ENCODE assay signal across 13 cellular contexts in genomic region chr9:115923903-115924668, GRCh38.
DNase-seq lines count a peak whose midpoint lies in the region; ATAC-seq and TF ChIP-seq lines count a peak whose summit lies in the region.
"Had no signal": no experiment of that assay in that cellular context is flagged by ENCODE, and none has a peak within 500 bp of the region (broad histone marks: within the 10 kb centered on the region; RNA-seq: fewer than 3 reads in every experiment).

No MANE protein-coding gene starts in this region.

- CTCF ChIA-PET in naive thymus-derived CD4-positive, alpha-beta T cell (lab: Charles Lee) = interaction anchor here (0.6 kb wide), 1 partner anchor 10 kb away, joined by 3 read pairs; no protein-coding TSS in a partner anchor
- CTCF ChIA-PET in activated naive CD4-positive, alpha-beta T cell treated with anti-CD3 and anti-CD28 coated beads, Interleukin-2, amount 10 ng/mL, durations not matched to agents 7 days and 5 days (lab: Charles Lee) = no interaction called here

- DNase-seq in Right ventricle myocardium superior = peak; percentile 31
- no peak for DNase-seq in cardiac septum (ENCODE audit: low spot score)
- DNase-seq in astrocyte of the spinal cord (ENCODE audit: low read depth, low spot score) = peak; percentile 89
- peak; percentile 16 for DNase-seq in kidney tubule cell (ENCODE audit: low spot score)
- DNase-seq in naive thymus-derived CD4-positive, alpha-beta T cell = no peak
- DNase-seq in activated naive CD4-positive, alpha-beta T cell treated with anti-CD3 and anti-CD28 coated beads, Interleukin-2, amount 10 ng/mL, durations not matched to agents 7 days and 5 days = no peak
- DNase-seq in SIG-M5 (lab: John Stamatoyannopoulos, UW) = no peak
- DNase-seq: activated naive CD8-positive, alpha-beta T cell treated with anti-CD3 and anti-CD28 coated beads, Interleukin-2, amount 10 ng/mL, durations not matched to agents 7 days and 5 days; stimulated activated CD4-positive, alpha-beta T cell treated with anti-CD3 and anti-CD28 coated beads, Interleukin-1b, Interleukin-23, amount 100 ng/mL, for 48 hours; stomach had no signal

- no peak overlapping the region for H3K27ac ChIP-seq in naive thymus-derived CD4-positive, alpha-beta T cell (ENCODE audit: low read depth, low read length)
- H3K27ac ChIP-seq: neutrophil, stomach had no signal

- ATAC-seq in Right ventricle myocardium superior (ENCODE audit: poor library complexity) (peak; percentile 95), GM18498 (IDR thresholded peaks at IDR 0.05; ENCODE audit: unreplicated experiment) (no peak)
- ATAC-seq in naive thymus-derived CD4-positive, alpha-beta T cell = no peak

- H3K4me3 Mint-ChIP-seq in naive thymus-derived CD4-positive, alpha-beta T cell = no peak overlapping the region
- no peak overlapping the region for H3K4me3 Mint-ChIP-seq in activated naive CD4-positive, alpha-beta T cell treated with anti-CD3 and anti-CD28 coated beads, Interleukin-2, amount 10 ng/mL, durations not matched to agents 7 days and 5 days
- H3K4me3 Mint-ChIP-seq: activated naive CD8-positive, alpha-beta T cell treated with anti-CD3 and anti-CD28 coated beads, Interleukin-2, amount 10 ng/mL, durations not matched to agents 7 days and 5 days; T-helper 2 cell treated with Interferon-gamma antibody and Interleukin-4, amounts not matched to agents 5 μg/mL and 100 μg/mL, for 36 hours had no signal

- no peak overlapping the region for H3K27ac Mint-ChIP-seq in naive thymus-derived CD4-positive, alpha-beta T cell
- no peak overlapping the region for H3K27ac Mint-ChIP-seq in activated naive CD4-positive, alpha-beta T cell treated with anti-CD3 and anti-CD28 coated beads, Interleukin-2, amount 10 ng/mL, durations not matched to agents 7 days and 5 days
- H3K27ac Mint-ChIP-seq: activated naive CD8-positive, alpha-beta T cell treated with anti-CD3 and anti-CD28 coated beads, Interleukin-2, amount 10 ng/mL, durations not matched to agents 7 days and 5 days; T-helper 2 cell treated with Interferon-gamma antibody and Interleukin-4, amounts not matched to agents 5 μg/mL and 100 μg/mL, for 36 hours had no signal

- peaks cover 2 to 31% (median 6%) of the 10 kb centered on the region in 11 donors for H3K9me3 Mint-ChIP-seq in naive thymus-derived CD4-positive, alpha-beta T cell
- peaks cover 5% of the 10 kb centered on the region for H3K9me3 Mint-ChIP-seq in activated naive CD4-positive, alpha-beta T cell treated with anti-CD3 and anti-CD28 coated beads, Interleukin-2, amount 10 ng/mL, durations not matched to agents 7 days and 5 days

- no peaks in the 10 kb centered on the region for H3K36me3 ChIP-seq in naive thymus-derived CD4-positive, alpha-beta T cell (ENCODE audit: control insufficient read depth in 2 of 3, insufficient read depth in 3 of 3, low read length in 3 of 3)
- H3K36me3 ChIP-seq: neutrophil, stomach had no signal

- peaks cover 0 to 5% (median 0%) of the 10 kb centered on the region in 7 donors for H3K4me1 Mint-ChIP-seq in naive thymus-derived CD4-positive, alpha-beta T cell
- H3K4me1 Mint-ChIP-seq in activated naive CD4-positive, alpha-beta T cell treated with anti-CD3 and anti-CD28 coated beads, Interleukin-2, amount 10 ng/mL, durations not matched to agents 7 days and 5 days = no peaks in the 10 kb centered on the region
- H3K4me1 Mint-ChIP-seq: activated naive CD8-positive, alpha-beta T cell treated with anti-CD3 and anti-CD28 coated beads, Interleukin-2, amount 10 ng/mL, durations not matched to agents 7 days and 5 days had no signal

- H3K9me3 ChIP-seq in naive thymus-derived CD4-positive, alpha-beta T cell (ENCODE audit: control insufficient read depth in 2 of 3, low read length in 3 of 3) = no peaks in the 10 kb centered on the region
- H3K9me3 ChIP-seq: neutrophil, stomach had no signal

- TF ChIP-seq CTCF in astrocyte of the spinal cord (IDR thresholded peaks at IDR 0.05; ENCODE audit: low read depth, low read length) = no peak

- in situ Hi-C loops in astrocyte of the spinal cord (cut with HindIII; ENCODE audit: low sequenced_read_pairs) = no loop called here

- H3K36me3 Mint-ChIP-seq in naive thymus-derived CD4-positive, alpha-beta T cell = no peaks in the 10 kb centered on the region
- no peaks in the 10 kb centered on the region for H3K36me3 Mint-ChIP-seq in activated naive CD4-positive, alpha-beta T cell treated with anti-CD3 and anti-CD28 coated beads, Interleukin-2, amount 10 ng/mL, durations not matched to agents 7 days and 5 days
- H3K36me3 Mint-ChIP-seq: activated naive CD8-positive, alpha-beta T cell treated with anti-CD3 and anti-CD28 coated beads, Interleukin-2, amount 10 ng/mL, durations not matched to agents 7 days and 5 days had no signal

- POLR2A ChIA-PET in naive thymus-derived CD4-positive, alpha-beta T cell (lab: Charles Lee) = no interaction called here

- H3K27me3 Mint-ChIP-seq in naive thymus-derived CD4-positive, alpha-beta T cell = no peaks in the 10 kb centered on the region
- H3K27me3 Mint-ChIP-seq in activated naive CD4-positive, alpha-beta T cell treated with anti-CD3 and anti-CD28 coated beads, Interleukin-2, amount 10 ng/mL, durations not matched to agents 7 days and 5 days = no peaks in the 10 kb centered on the region
- H3K27me3 Mint-ChIP-seq: activated naive CD8-positive, alpha-beta T cell treated with anti-CD3 and anti-CD28 coated beads, Interleukin-2, amount 10 ng/mL, durations not matched to agents 7 days and 5 days had no signal

- no peak overlapping the region for H3K4me3 ChIP-seq in astrocyte of the spinal cord (ENCODE audit: low read depth, low read length)
- H3K4me3 ChIP-seq in naive thymus-derived CD4-positive, alpha-beta T cell (ENCODE audit: low read length) = no peak overlapping the region
- H3K4me3 ChIP-seq: stomach had no signal

- H3K27me3 ChIP-seq in naive thymus-derived CD4-positive, alpha-beta T cell (ENCODE audit: control insufficient read depth in 2 of 2, insufficient read depth in 2 of 2, low read length in 2 of 2) = no peaks in the 10 kb centered on the region
- H3K27me3 ChIP-seq: neutrophil, stomach had no signal

- H3K4me1 ChIP-seq in naive thymus-derived CD4-positive, alpha-beta T cell (ENCODE audit: control insufficient read depth in 2 of 2, insufficient read depth in 2 of 2, low read length in 2 of 2) = no peaks in the 10 kb centered on the region
- H3K4me1 ChIP-seq: stomach had no signal

- intact Hi-C loops in Right ventricle myocardium superior (cut with DNase I) = no loop called here
- intact Hi-C loops in cardiac septum (cut with DNase I) = no loop called here
- intact Hi-C loops in naive thymus-derived CD4-positive, alpha-beta T cell (cut with micrococcal nuclease) = no loop called here

Comparison
In these comparisons a context has a peak if more than half of its experiments do, and no peak if none do; other contexts are left out.
1. DNase-seq: peak in Right ventricle myocardium superior (single experiment), astrocyte of the spinal cord (single experiment) and kidney tubule cell (single experiment); none in cardiac septum (single experiment), naive thymus-derived CD4-positive, alpha-beta T cell (0 of 9), activated naive CD4-positive, alpha-beta T cell treated with anti-CD3 and anti-CD28 coated beads, Interleukin-2, amount 10 ng/mL, durations not matched to agents 7 days and 5 days (single experiment) and SIG-M5 (single experiment).